In genomic region chr16:87636050-87636684, GRCh38 we compare ENCODE assay signal across 8 cellular contexts. TPM values are rescaled to one million over a fixed set of nuclear protein-coding genes. Genes with fewer than 3 reads are reported as not detected.
DNase-seq lines count a peak whose midpoint lies in the region; ATAC-seq and TF ChIP-seq lines count a peak whose summit lies in the region.

No MANE protein-coding gene starts in this region.

- H3K4me3 Mint-ChIP-seq in WTC11: peak overlapping the region; percentile 43

- peak overlapping the region in 2 of 3 donors; percentile 28 to 57 for H3K4me3 ChIP-seq in breast epithelium

- POLR2A ChIA-PET in WTC11 (lab: Charles Lee): interaction anchor here (0.6 to 1.4 kb wide), 4 partner anchors 10 to 63 kb away, joined by 3 read pairs; no protein-coding TSS in a partner anchor

- H3K27ac Mint-ChIP-seq in WTC11: no peak overlapping the region

- TF ChIP-seq CTCF in WTC11 (IDR thresholded peaks at IDR 0.05): peak; percentile 35; the same call in 1 of the 2 replicates
- TF ChIP-seq CTCF in breast epithelium (IDR thresholded peaks at IDR 0.05): peak; percentile 6 to 52 (median 51)

- intact Hi-C loops in breast epithelium (cut with DNase I; ENCODE audit: low total_unique reads): no loop called here

- no peaks in the 10 kb centered on the region for H3K4me1 ChIP-seq in breast epithelium

- H3K9me3 Mint-ChIP-seq in WTC11: peaks cover 4% of the 10 kb centered on the region

- H3K4me1 Mint-ChIP-seq in WTC11: peaks cover 9% of the 10 kb centered on the region

- H3K36me3 Mint-ChIP-seq in WTC11: peaks cover 7% of the 10 kb centered on the region

- H3K9me3 ChIP-seq in breast epithelium: peaks cover 3 to 4% of the 10 kb centered on the region in 2 donors

- CTCF ChIA-PET in WTC11 (lab: Charles Lee): interaction anchor here (0.5 to 4.4 kb wide), 54 partner anchors 8 to 842 kb away, joined by 3 to 235 read pairs (median 6); partner anchors contain the start of genes FBXO31, JPH3 and KLHDC4

- in situ Hi-C loops in ACHN (cut with HindIII; ENCODE audit: low pct_ligation_motif_present, low pct_unique_long_range_greater_than_20kb, low sequenced_read_pairs): no loop called here

- no peak for TF ChIP-seq POLR2A in breast epithelium (IDR thresholded peaks at IDR 0.05)

- ATAC-seq in GM19397 (IDR thresholded peaks at IDR 0.05; ENCODE audit: unreplicated experiment): peak; percentile 44
- ATAC-seq in WTC11: peak; percentile 91
- ATAC-seq in HG03025 (IDR thresholded peaks at IDR 0.05; ENCODE audit: low FRiP score, unreplicated experiment): no peak

- no peak overlapping the region for H3K27ac ChIP-seq in breast epithelium

- DNase-seq in ACHN (peak; percentile 89), NCI-H2227 treated with DMSO at 0.1 percent for 48 hours (lab: John Stamatoyannopoulos, UW) (peak; percentile 4), WTC11 (ENCODE audit: low spot score) (peak; percentile 88), breast epithelium (ENCODE audit: low spot score in 2 of 2) (peak; percentile 58 to 82), iris pigment epithelial cell (ENCODE audit: low read depth) (peak; percentile 72)
- DNase-seq in stimulated activated CD4-positive, alpha-beta T cell treated with anti-CD3 and anti-CD28 coated beads, Interleukin-1b, Interleukin-23, amount 100 ng/mL, for 4 hours (ENCODE audit: low read depth in 2 of 2): peak; percentile 70 to 76

- no peaks in the 10 kb centered on the region for H3K27me3 Mint-ChIP-seq in WTC11 (ENCODE audit: low read depth)

- H3K27me3 ChIP-seq in breast epithelium: peaks cover 0 to 34% of the 10 kb centered on the region in 2 donors

- H3K36me3 ChIP-seq in breast epithelium: no peaks in the 10 kb centered on the region

TF ChIP-seq in WTC11, 78 proteins besides CTCF, POLR2A, EP300 and RAD21:
- TF ChIP-seq ZNF138 (CRISPR knock-in tag; conservative IDR thresholded peaks at IDR 0.05): no peak
- peak; percentile 5; the same call in 1 of the 2 replicates for TF ChIP-seq HMGXB4 (CRISPR knock-in tag; IDR thresholded peaks at IDR 0.05)
- no peak for TF ChIP-seq ZNF416 (CRISPR knock-in tag; IDR thresholded peaks at IDR 0.05)

RNA-seq across cellular contexts. Expression of gene JPH3, which starts 33.9 kb away (rescaled TPM):
- total RNA-seq in WTC11 (2021): 37.9 to 41.2 TPM (median 39.0 TPM) in 3 replicates
- total RNA-seq in breast epithelium: under 1 TPM in 1 of 3 donors, not detected in 2; 0.33 TPM

Comparison
In these comparisons a context has a peak if more than half of its experiments do, and no peak if none do; other contexts are left out.
1. DNase-seq: peak in every context shown above with its lines; median percentile 89 in ACHN; 88 in WTC11; 73 in stimulated activated CD4-positive, alpha-beta T cell treated with anti-CD3 and anti-CD28 coated beads, Interleukin-1b, Interleukin-23, amount 100 ng/mL, for 4 hours; 72 in iris pigment epithelial cell; 70 in breast epithelium; 4 in NCI-H2227 treated with DMSO at 0.1 percent for 48 hours.
2. RNA of gene JPH3, which starts 33.9 kb away (total RNA-seq): 37.9 to 41.2 TPM in WTC11; 0.33 TPM in breast epithelium; every median in the first group is over 10 times any median in the second.